Comparison of ENCODE assay signal across 41 cellular contexts in the genomic region with DNA sequence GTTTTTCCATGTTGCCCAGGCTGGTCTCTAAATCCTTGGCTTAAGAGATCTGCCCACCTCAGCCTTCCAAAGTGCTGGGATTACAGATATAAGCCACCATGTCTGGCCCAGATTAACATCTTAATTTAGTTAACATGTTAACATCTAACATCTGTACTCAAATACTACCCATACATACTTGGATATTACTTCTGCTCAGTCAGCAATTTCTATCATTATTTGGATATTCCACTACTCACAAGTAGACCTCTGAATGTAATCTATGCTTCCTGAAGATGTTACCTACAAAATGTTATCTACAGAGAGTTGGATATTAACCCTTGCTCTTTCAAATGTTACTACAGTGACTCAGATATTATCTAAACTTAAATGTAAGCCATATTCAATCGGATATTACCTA. TPM values are rescaled to one million over a fixed set of nuclear protein-coding genes. Genes with fewer than 3 reads are reported as not detected.
"Had no signal": no experiment of that assay in that cellular context is flagged by ENCODE, and none has a peak within 500 bp of the region (broad histone marks: within the 10 kb centered on the region; RNA-seq: fewer than 3 reads in every experiment).

No MANE protein-coding gene starts in this region.

- H3K4me2 ChIP-seq: KMS-11 had no signal

- H3K4me1 ChIP-seq: SJSA1 had no signal

- H3K9ac ChIP-seq: KMS-11 had no signal

- H3K9me3 ChIP-seq: adrenal gland, body of pancreas, breast epithelium, Peyer's patch, SJSA1 had no signal

- H3K27ac Mint-ChIP-seq: activated B cell treated with CpG ODN at 0.5 μM for 24 hours; activated CD4-positive, alpha-beta memory T cell treated with anti-CD3 and anti-CD28 coated beads for 36 hours; activated naive CD4-positive, alpha-beta T cell treated with anti-CD3 and anti-CD28 coated beads for 36 hours; activated naive CD4-positive, alpha-beta T cell treated with anti-CD3 and anti-CD28 coated beads, Interleukin-2, amount 50 U/mL, for 72 hours; activated T-helper 1 cell treated with anti-CD3 and anti-CD28 coated beads, Interleukin-12 subunit alpha, Interleukin-12 subunit beta, Interleukin-2, Interleukin-4 antibody, amounts not matched to agents 30 ng/mL and 10 ng/mL and 1 ng/mL, durations not matched to agents 14 hours and 24 hours and 36 hours had no signal

- ATAC-seq: activated naive CD4-positive, alpha-beta T cell treated with anti-CD3 and anti-CD28 coated beads, Interleukin-2, amount 50 U/mL, for 72 hours; activated T-cell treated with anti-CD3 and anti-CD28 coated beads, Interleukin-2, amount 50 U/mL, for 4 hours; body of pancreas; PC-3 had no signal

- H3K27ac ChIP-seq: adrenal gland, body of pancreas, breast epithelium, KMS-11, Peyer's patch, SJSA1, VCaP had no signal

- H3K9me3 Mint-ChIP-seq: activated B cell treated with CpG ODN at 0.5 μM for 24 hours; activated CD4-positive, alpha-beta memory T cell treated with anti-CD3 and anti-CD28 coated beads for 36 hours; activated naive CD4-positive, alpha-beta T cell treated with anti-CD3 and anti-CD28 coated beads for 36 hours; activated naive CD4-positive, alpha-beta T cell treated with anti-CD3 and anti-CD28 coated beads, Interleukin-2, amount 50 U/mL, for 72 hours; activated T-cell treated with anti-CD3 and anti-CD28 coated beads, Interleukin-2, amount 50 U/mL, for 4 hours; activated T-helper 1 cell treated with anti-CD3 and anti-CD28 coated beads, Interleukin-12 subunit alpha, Interleukin-12 subunit beta, Interleukin-2, Interleukin-4 antibody, amounts not matched to agents 30 ng/mL and 10 ng/mL and 1 ng/mL, durations not matched to agents 14 hours and 24 hours and 36 hours had no signal

- H3K4me3 Mint-ChIP-seq: activated B cell treated with CpG ODN at 0.5 μM for 24 hours; activated CD4-positive, alpha-beta memory T cell treated with anti-CD3 and anti-CD28 coated beads for 36 hours; activated naive CD4-positive, alpha-beta T cell treated with anti-CD3 and anti-CD28 coated beads for 36 hours; activated T-cell treated with anti-CD3 and anti-CD28 coated beads, Interleukin-2, amount 50 U/mL, for 4 hours; activated T-helper 1 cell treated with anti-CD3 and anti-CD28 coated beads, Interleukin-12 subunit alpha, Interleukin-12 subunit beta, Interleukin-2, Interleukin-4 antibody, amounts not matched to agents 30 ng/mL and 10 ng/mL and 1 ng/mL, durations not matched to agents 14 hours and 24 hours and 36 hours had no signal

- DNase-seq: activated B cell treated with CpG ODN at 0.5 μM for 24 hours; activated CD4-positive, alpha-beta memory T cell treated with anti-CD3 and anti-CD28 coated beads for 36 hours; activated CD4-positive, alpha-beta T cell treated with anti-CD3 and anti-CD28 coated beads for 4 hours; activated CD4-positive, alpha-beta T cell treated with anti-CD3 and anti-CD28 coated beads, Interleukin-2, amount 50 U/mL, for 1 hour; activated CD4-positive, CD25-positive, alpha-beta regulatory T cell treated with anti-CD3 and anti-CD28 coated beads, Interleukin-2, amount 50 U/mL, for 72 hours; activated CD8-positive, alpha-beta memory T cell treated with anti-CD3 and anti-CD28 coated beads, Interleukin-2, amount 50 U/mL, for 4 hours; activated gamma-delta T cell treated with Interleukin-2 at 50 U/mL for 16 hours; activated naive CD4-positive, alpha-beta T cell treated with anti-CD3 and anti-CD28 coated beads for 36 hours; activated T-cell treated with anti-CD3 and anti-CD28 coated beads for 4 hours; activated T-cell treated with anti-CD3 and anti-CD28 coated beads, Interleukin-2, amount 50 U/mL, for 4 hours; adrenal gland; body of pancreas; MM.1S; MV-4-11; NCI-H1092; NCI-H1436 treated with DMSO at 0.1 percent for 48 hours; NCI-H1694 treated with DMSO at 0.1 percent for 48 hours; NCI-H2029 treated with DMSO at 0.1 percent for 48 hours; NCI-H2107; NCI-H2171; NCI-H510A; NCI-H526; NCI-H748 treated with DMSO at 0.1 percent for 48 hours; NK-92 treated with Interleukin-12 subunit alpha and Interleukin-12 subunit beta, amount 100 ng/mL, for 24 hours; PC-3; Peyer's patch; RPMI8226; SHP77 treated with DMSO at 0.1 percent for 48 hours; SW 1271; T-helper 1 cell; T-helper 2 cell; T-helper 9 cell had no signal

- H3K36me3 Mint-ChIP-seq: activated CD4-positive, alpha-beta memory T cell treated with anti-CD3 and anti-CD28 coated beads for 36 hours; activated naive CD4-positive, alpha-beta T cell treated with anti-CD3 and anti-CD28 coated beads, Interleukin-2, amount 50 U/mL, for 72 hours had no signal

- H3K36me3 ChIP-seq: adrenal gland, breast epithelium, Peyer's patch, SJSA1 had no signal

- H3K4me3 ChIP-seq: adrenal gland, body of pancreas, breast epithelium, Peyer's patch, SJSA1 had no signal

- H3K27me3 ChIP-seq: body of pancreas, SJSA1 had no signal

RNA-seq across cellular contexts. Expression of a gene that starts 4.0 kb away (rescaled TPM):
- total RNA-seq: activated B cell treated with CpG ODN at 0.5 μM for 24 hours; activated CD4-positive, alpha-beta memory T cell treated with anti-CD3 and anti-CD28 coated beads for 36 hours; activated naive CD4-positive, alpha-beta T cell treated with anti-CD3 and anti-CD28 coated beads for 36 hours; activated naive CD4-positive, alpha-beta T cell treated with anti-CD3 and anti-CD28 coated beads, Interleukin-2, amount 50 U/mL, for 72 hours; activated T-cell treated with anti-CD3 and anti-CD28 coated beads, Interleukin-2, amount 50 U/mL, for 4 hours; activated T-helper 1 cell treated with anti-CD3 and anti-CD28 coated beads, Interleukin-12 subunit alpha, Interleukin-12 subunit beta, Interleukin-2, Interleukin-4 antibody, amounts not matched to agents 30 ng/mL and 10 ng/mL and 1 ng/mL, durations not matched to agents 14 hours and 24 hours and 36 hours; breast epithelium; cardiac septum; LHCN-M2; PC-3; Peyer's patch; SJSA1 had no signal

RNA-seq across cellular contexts. Expression of a gene that starts 24.8 kb away (rescaled TPM):
- total RNA-seq: activated CD4-positive, alpha-beta memory T cell treated with anti-CD3 and anti-CD28 coated beads for 36 hours; activated T-cell treated with anti-CD3 and anti-CD28 coated beads, Interleukin-2, amount 50 U/mL, for 4 hours; body of pancreas; cardiac septum; LHCN-M2; SJSA1 had no signal

RNA-seq across cellular contexts. Expression of a gene that starts 56.6 kb away (rescaled TPM):
- total RNA-seq: PC-3 had no signal

RNA-seq across cellular contexts. Expression of a gene that starts 58.3 kb away (rescaled TPM):
- total RNA-seq: activated B cell treated with CpG ODN at 0.5 μM for 24 hours; activated CD4-positive, alpha-beta memory T cell treated with anti-CD3 and anti-CD28 coated beads for 36 hours; activated naive CD4-positive, alpha-beta T cell treated with anti-CD3 and anti-CD28 coated beads for 36 hours; activated naive CD4-positive, alpha-beta T cell treated with anti-CD3 and anti-CD28 coated beads, Interleukin-2, amount 50 U/mL, for 72 hours; activated T-cell treated with anti-CD3 and anti-CD28 coated beads, Interleukin-2, amount 50 U/mL, for 4 hours; activated T-helper 1 cell treated with anti-CD3 and anti-CD28 coated beads, Interleukin-12 subunit alpha, Interleukin-12 subunit beta, Interleukin-2, Interleukin-4 antibody, amounts not matched to agents 30 ng/mL and 10 ng/mL and 1 ng/mL, durations not matched to agents 14 hours and 24 hours and 36 hours; adrenal gland; astrocyte; body of pancreas; breast epithelium; cardiac septum; LHCN-M2; PC-3; Peyer's patch; SJSA1 had no signal
- polyA plus RNA-seq: adrenal gland had no signal
